In genomic region chr15:77974098-77974414, GRCh38 we compare ENCODE assay signal across 9 cellular contexts.
DNase-seq lines count a peak whose midpoint lies in the region; ATAC-seq and TF ChIP-seq lines count a peak whose summit lies in the region.
"Had no signal": no experiment of that assay in that cellular context is flagged by ENCODE, and none has a peak within 500 bp of the region (broad histone marks: within the 10 kb centered on the region; RNA-seq: fewer than 3 reads in every experiment).

No MANE protein-coding gene starts in this region.

- no peaks in the 10 kb centered on the region for H3K9me2 ChIP-seq in PC-3 (replicated peaks; ENCODE audit: low read length)

- H3K36me3 ChIP-seq in adrenal gland (replicated peaks in 1 of 2) (no peaks in the 10 kb centered on the region), skeletal muscle tissue (ENCODE audit: control insufficient read depth in 3 of 3, insufficient read depth in 3 of 3, low read length in 3 of 3) (no peaks in the 10 kb centered on the region), PC-3 (ENCODE audit: low read depth, low read length) (no peaks in the 10 kb centered on the region)

- H3K27me3 ChIP-seq in adrenal gland (no peaks in the 10 kb centered on the region), right cardiac atrium (ENCODE audit: control insufficient read depth, insufficient read depth) (no peaks in the 10 kb centered on the region), skeletal muscle tissue (ENCODE audit: control insufficient read depth in 3 of 3, insufficient read depth in 3 of 3, low read length in 3 of 3) (no peaks in the 10 kb centered on the region), PC-3 (ENCODE audit: low read length) (no peaks in the 10 kb centered on the region)

- DNase-seq in HCEC 1CT: peak; percentile 11
- peak in 6 of 7 donors; percentile 84 to 93 (median 88) for DNase-seq in adrenal gland
- DNase-seq in right cardiac atrium: peak; percentile 72 to 87 (median 86)
- DNase-seq in PC-3: no peak
- DNase-seq: NCI-H1436 had no signal

- POLR2A ChIA-PET in PC-3 (lab: Charles Lee; ENCODE audit: unreplicated experiment): no interaction called here

- H3K27ac ChIP-seq in adrenal gland: peak overlapping the region in 2 of 5 donors; percentile 47 to 68
- peak overlapping the region; percentile 83 for H3K27ac ChIP-seq in right cardiac atrium (ENCODE audit: low read length)
- H3K27ac ChIP-seq in skeletal muscle tissue (ENCODE audit: low read depth, low read length): peak overlapping the region; percentile 25
- H3K27ac ChIP-seq in PC-3 (ENCODE audit: low read length): no peak overlapping the region

- H4K20me1 ChIP-seq in PC-3 (ENCODE audit: low read length): no peaks in the 10 kb centered on the region

- H3K4me3 ChIP-seq in adrenal gland: no peak overlapping the region
- H3K4me3 ChIP-seq in right cardiac atrium (ENCODE audit: low read length): no peak overlapping the region
- no peak overlapping the region for H3K4me3 ChIP-seq in skeletal muscle tissue (ENCODE audit: low read length in 3 of 3)
- no peak overlapping the region for H3K4me3 ChIP-seq in PC-3 (ENCODE audit: low read length)

- no peak overlapping the region for H3K4me2 ChIP-seq in PC-3 (ENCODE audit: low read length)

- no peak overlapping the region for H2AFZ ChIP-seq in PC-3 (ENCODE audit: low read length)

- no peak for TF ChIP-seq CTCF in adrenal gland (IDR thresholded peaks at IDR 0.05)
- no peak for TF ChIP-seq CTCF in PC-3 (conservative IDR thresholded peaks at IDR 0.05; ENCODE audit: low read depth, low read length)

- TF ChIP-seq POLR2A in adrenal gland (IDR thresholded peaks at IDR 0.05): no peak

- WGBS in adrenal gland, 4 donors: 11 to 33% (median 22%) methylated on average over 4 to 6 of the region's 6 CpGs; no CpG with 5 or more reads in 1 of the 4 donors
- WGBS in right cardiac atrium: 23% methylated on average over 6 of the region's 6 CpGs

- intact Hi-C loops in adrenal gland (cut with DNase I) (no loop called here), right cardiac atrium (cut with DNase I) (no loop called here), PC-3 (cut with micrococcal nuclease) (no loop called here)

- no peaks in the 10 kb centered on the region for H3K79me2 ChIP-seq in PC-3 (ENCODE audit: low read length)

- peaks cover 3 to 5% of the 10 kb centered on the region in 2 donors for H3K4me1 ChIP-seq in adrenal gland (replicated peaks in 1 of 2)
- peaks cover 11% of the 10 kb centered on the region for H3K4me1 ChIP-seq in right cardiac atrium (ENCODE audit: control insufficient read depth, insufficient read depth, low read length)
- H3K4me1 ChIP-seq in skeletal muscle tissue (ENCODE audit: control insufficient read depth in 3 of 3, insufficient read depth in 3 of 3, low read length in 3 of 3): peaks cover 22 to 24% (median 22%) of the 10 kb centered on the region in 3 donors
- no peaks in the 10 kb centered on the region for H3K4me1 ChIP-seq in PC-3 (ENCODE audit: insufficient read depth, low read length)

- H3K9ac ChIP-seq in skeletal muscle tissue (ENCODE audit: low read depth in 1 of 3, low read length in 3 of 3) (peak overlapping the region in 1 of 3 donors; percentile 50), PC-3 (ENCODE audit: low read length) (no peak overlapping the region)

- no TSS peak for BruUV-seq in PC-3 (replicated peaks; lab: Mats Ljungman, UMichigan)

- ATAC-seq in right cardiac atrium: peak; percentile 57 to 69
- ATAC-seq in HG02763 (IDR thresholded peaks at IDR 0.05; ENCODE audit: unreplicated experiment): no peak
- ATAC-seq in GM21723 (IDR thresholded peaks at IDR 0.05; ENCODE audit: unreplicated experiment): no peak
- no peak for ATAC-seq in HG03175 (IDR thresholded peaks at IDR 0.05; ENCODE audit: unreplicated experiment)
- ATAC-seq in PC-3: no peak

- CTCF ChIA-PET in PC-3 (lab: Charles Lee): no interaction called here

- no peaks in the 10 kb centered on the region for H3F3A ChIP-seq in PC-3 (ENCODE audit: low read length, unreplicated experiment)

- H3K9me3 ChIP-seq in adrenal gland (replicated peaks in 1 of 3): no peaks in the 10 kb centered on the region
- H3K9me3 ChIP-seq in right cardiac atrium (ENCODE audit: control insufficient read depth, low read length): no peaks in the 10 kb centered on the region
- no peaks in the 10 kb centered on the region for H3K9me3 ChIP-seq in skeletal muscle tissue (ENCODE audit: control insufficient read depth in 3 of 3, low read length in 3 of 3)
- H3K9me3 ChIP-seq in PC-3 (ENCODE audit: low read length): no peaks in the 10 kb centered on the region

Comparison
In these comparisons a context has a peak if more than half of its experiments do, and no peak if none do; other contexts are left out.
1. ATAC-seq: peak in right cardiac atrium (2 of 2); none in HG02763 (single experiment), GM21723 (single experiment), HG03175 (single experiment) and PC-3 (single experiment).